In genomic region chr5:58456486-58456885, GRCh38 we compare ENCODE assay signal across 15 cellular contexts. TPM values are rescaled to one million over a fixed set of nuclear protein-coding genes. Genes with fewer than 3 reads are reported as not detected.
A peak's percentile ranks its signal among the peaks of the same experiment; 100 is the strongest.
DNase-seq lines count a peak whose midpoint lies in the region; ATAC-seq and TF ChIP-seq lines count a peak whose summit lies in the region.
"Had no signal": no experiment of that assay in that cellular context is flagged by ENCODE, and none has a peak within 500 bp of the region (broad histone marks: within the 10 kb centered on the region; RNA-seq: fewer than 3 reads in every experiment).

No MANE protein-coding gene starts in this region.

- POLR2A ChIA-PET in AG04449 (lab: Yijun Ruan, JAX) (interaction anchor here (1.5 kb wide), 1 partner anchor 568 kb away, joined by 4 read pairs; no protein-coding TSS in a partner anchor), OCI-LY7 (lab: Charles Lee) (no interaction called here)

- CTCF ChIA-PET in AG04449 (lab: Yijun Ruan, JAX) (interaction anchor here (0.8 to 2.8 kb wide), 9 partner anchors 276 to 1158 kb away, joined by 3 to 22 read pairs (median 4); no protein-coding TSS in a partner anchor), OCI-LY7 (lab: Charles Lee; ENCODE audit: unreplicated experiment) (no interaction called here)

- no peak overlapping the region for H3K27ac Mint-ChIP-seq in progenitor cell of endocrine pancreas

- H3K36me3 ChIP-seq in adipocyte (ENCODE audit: control insufficient read depth, insufficient read depth, low read length, severe bottlenecking) = peaks cover 47% of the 10 kb centered on the region
- H3K36me3 ChIP-seq in OCI-LY7 (ENCODE audit: insufficient read depth, low read length) = no peaks in the 10 kb centered on the region

- H3K9ac ChIP-seq in adipocyte (ENCODE audit: low read length) = no peak overlapping the region

- H4K20me1 ChIP-seq in OCI-LY7 (ENCODE audit: insufficient read depth, low read length) = no peaks in the 10 kb centered on the region

- H3K9me2 ChIP-seq in OCI-LY7 (ENCODE audit: insufficient read depth, low read length) = no peaks in the 10 kb centered on the region

- H2AFZ ChIP-seq in OCI-LY7 (ENCODE audit: low read length) = no peak overlapping the region

- H3K27me3 ChIP-seq in adipocyte (replicated peaks; ENCODE audit: control insufficient read depth, insufficient read depth, low read length) = no peaks in the 10 kb centered on the region
- H3K27me3 ChIP-seq: thyroid gland had no signal

- no peak for ATAC-seq in GM19328 (IDR thresholded peaks at IDR 0.05; ENCODE audit: unreplicated experiment)

- peaks cover 34% of the 10 kb centered on the region for H3K36me3 Mint-ChIP-seq in progenitor cell of endocrine pancreas (ENCODE audit: insufficient read depth)

- intact Hi-C loops in lower leg skin (cut with DNase I; ENCODE audit: low total_unique reads) (no loop called here), OCI-LY7 (cut with micrococcal nuclease; ENCODE audit: unreplicated experiment) (no loop called here)

- H3K9me3 Mint-ChIP-seq in progenitor cell of endocrine pancreas (ENCODE audit: low read depth) = no peaks in the 10 kb centered on the region

- TF ChIP-seq CTCF in AG04449 (IDR thresholded peaks at IDR 0.05; ENCODE audit: insufficient read depth, low read length, missing control alignments) = no peak
- no peak for TF ChIP-seq CTCF in progenitor cell of endocrine pancreas (IDR thresholded peaks at IDR 0.05; ENCODE audit: unreplicated experiment)
- no peak for TF ChIP-seq CTCF in lower leg skin (IDR thresholded peaks at IDR 0.05)
- no peak for TF ChIP-seq CTCF in OCI-LY7 (conservative IDR thresholded peaks at IDR 0.05; ENCODE audit: low read length)

- H3K79me2 ChIP-seq in OCI-LY7 (ENCODE audit: insufficient read depth, low read depth, low read length) = no peaks in the 10 kb centered on the region

- no peak overlapping the region for H3K27ac ChIP-seq in OCI-LY7 (ENCODE audit: low read depth, low read length, poor library complexity, severe bottlenecking)

- DNase-seq in AG04449 (ENCODE audit: low read depth, low spot score) (no peak), adipocyte (ENCODE audit: low read depth) (no peak), fibroblast of peridontal ligament (ENCODE audit: extremely low read depth) (peak; percentile 12), progenitor cell of endocrine pancreas (ENCODE audit: low spot score, unreplicated experiment) (no peak), lower leg skin (ENCODE audit: low spot score in 2 of 2) (no peak), OCI-LY7 (ENCODE audit: low spot score) (no peak), DMS53 (lab: John Stamatoyannopoulos, UW) (no peak)
- DNase-seq: activated CD8-positive, alpha-beta memory T cell treated with anti-CD3 and anti-CD28 coated beads, Interleukin-2, amount 50 U/mL, for 4 hours; BE2C; MM.1S; NCI-H345; RPMI8226; thyroid gland had no signal

- H3K27me3 Mint-ChIP-seq in progenitor cell of endocrine pancreas = no peaks in the 10 kb centered on the region

- 67 to 81% methylated on average over 1 of the region's 1 CpG for WGBS in lower leg skin, 2 donors

- H3K4me3 ChIP-seq in AG04449 (ENCODE audit: low read depth, low read length) (peak overlapping the region; percentile 88), adipocyte (ENCODE audit: low read length) (peak overlapping the region; percentile 93), lower leg skin (ENCODE audit: low read depth, poor library complexity, severe bottlenecking) (no peak overlapping the region), OCI-LY7 (ENCODE audit: low read depth, low read length, poor library complexity, severe bottlenecking) (no peak overlapping the region)

- peaks cover 17% of the 10 kb centered on the region for H3K4me1 ChIP-seq in adipocyte (ENCODE audit: control insufficient read depth, insufficient read depth, low read length)
- H3K4me1 ChIP-seq in OCI-LY7 (ENCODE audit: insufficient read depth, low read length, poor library complexity, severe bottlenecking) = no peaks in the 10 kb centered on the region
- H3K4me1 ChIP-seq: BE2C had no signal

- H3K9me3 ChIP-seq in adipocyte (ENCODE audit: control insufficient read depth, low read length) = no peaks in the 10 kb centered on the region
- no peaks in the 10 kb centered on the region for H3K9me3 ChIP-seq in OCI-LY7 (ENCODE audit: low read length)
- H3K9me3 ChIP-seq: BE2C, thyroid gland had no signal

- peaks cover 24% of the 10 kb centered on the region for H3K4me1 Mint-ChIP-seq in progenitor cell of endocrine pancreas (ENCODE audit: low read depth)

- H3K4me3 Mint-ChIP-seq in progenitor cell of endocrine pancreas (ENCODE audit: low read depth) = peak overlapping the region; percentile 30

- H3K4me2 ChIP-seq in OCI-LY7 (ENCODE audit: low read length) = no peak overlapping the region

- no TSS peak for BruUV-seq in OCI-LY7 (replicated peaks; lab: Mats Ljungman, UMichigan)

- TF ChIP-seq POLR2A in lower leg skin (IDR thresholded peaks at IDR 0.05) = no peak

RNA-seq across cellular contexts. Expression of gene PLK2, which starts 3.4 kb away (rescaled TPM):
- total RNA-seq in progenitor cell of endocrine pancreas (53.4 and 66.9 TPM in 2 replicates), lower leg skin (100 to 1,000 TPM; 109 to 229 (median 153) TPM), OCI-LY7 (2022) (0.59 TPM in 1 of 2 replicates, not detected in the other)
- 0.19 TPM in 1 of 2 replicates, not detected in the other for total RNA-seq in OCI-LY7 (2014; rRNA removed; shearing (Covaris generic))

RNA-seq across cellular contexts. Expression of gene GAPT, which starts 34.7 kb away (rescaled TPM):
- total RNA-seq in progenitor cell of endocrine pancreas = not detected in 2 replicates
- 1 to 10 TPM in 1 of 4 donors, under 1 TPM in 1, not detected in 2; 0.39 to 1.6 TPM for total RNA-seq in lower leg skin
- total RNA-seq in OCI-LY7 (2014; rRNA removed; shearing (Covaris generic)) = 15.1 and 16.6 TPM in 2 replicates
- total RNA-seq in OCI-LY7 (2022) = 9.0 and 11.2 TPM in 2 replicates
- total RNA-seq: osteocyte had no signal

Comparison
In these comparisons a context has a peak if more than half of its experiments do, and no peak if none do; other contexts are left out.
1. H3K4me3 ChIP-seq: peak in AG04449 (single experiment) and adipocyte (single experiment); none in lower leg skin (single experiment) and OCI-LY7 (single experiment).
2. RNA of gene PLK2, which starts 3.4 kb away (total RNA-seq): 109 to 229 TPM in lower leg skin and 53.4 to 66.9 TPM in progenitor cell of endocrine pancreas; 0.19 to 0.59 TPM in OCI-LY7; every median in the first group is over 10 times any median in the second.